13 cellular contexts compared by ENCODE assay signal in the genomic region with DNA sequence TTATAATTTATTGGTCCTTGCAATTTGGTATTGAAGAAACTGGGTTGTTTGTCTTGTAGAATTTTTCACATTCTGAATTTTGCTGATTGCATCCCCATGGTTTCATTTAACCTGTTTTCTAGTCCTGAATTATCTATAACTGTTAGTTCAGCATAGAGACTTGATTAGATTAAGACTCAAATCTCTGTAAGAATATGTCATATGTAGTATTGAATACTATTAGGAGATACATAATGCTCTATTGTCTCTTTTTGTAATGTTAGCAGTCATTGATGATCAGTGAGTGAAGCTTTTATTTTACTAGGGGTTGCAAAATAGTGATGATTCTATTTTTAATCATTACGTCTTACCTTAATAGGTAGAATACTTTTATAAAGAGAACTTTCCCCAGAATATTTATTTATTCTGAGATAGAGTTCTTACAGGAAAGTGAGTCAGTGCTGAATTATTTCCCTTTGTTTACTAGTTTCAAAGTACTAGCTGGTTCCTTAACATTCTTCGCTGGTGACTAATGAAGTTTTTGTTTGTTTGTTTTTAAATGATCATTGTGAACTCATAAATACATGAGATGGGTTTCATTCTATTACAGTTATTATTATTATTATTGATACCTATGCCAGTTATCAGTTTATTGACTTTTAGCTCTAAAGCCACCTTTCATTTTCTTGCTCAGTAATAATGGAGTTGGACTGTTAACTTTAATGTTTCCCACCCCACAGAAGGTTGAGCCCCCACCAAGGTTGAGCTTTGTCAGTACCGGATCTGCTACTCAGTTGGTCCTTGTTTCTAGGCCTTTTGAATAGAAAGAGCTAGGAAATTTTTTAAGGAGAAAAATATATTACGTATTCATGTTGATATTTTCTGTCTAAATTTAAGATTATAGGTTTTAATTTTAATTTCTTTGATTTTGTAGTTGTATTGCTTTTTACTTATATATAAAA.
DNase-seq lines count a peak whose midpoint lies in the region; ATAC-seq and TF ChIP-seq lines count a peak whose summit lies in the region.
"Had no signal": no experiment of that assay in that cellular context is flagged by ENCODE, and none has a peak within 500 bp of the region (broad histone marks: within the 10 kb centered on the region; RNA-seq: fewer than 3 reads in every experiment).

No MANE protein-coding gene starts in this region.

- peak overlapping the region; percentile 90; the same call in 1 of the 2 replicates for H4K91ac ChIP-seq in IMR-90 (ENCODE audit: insufficient read depth, low read depth, low read length)

- H3K36me3 ChIP-seq in IMR-90 (ENCODE audit: control insufficient read depth, insufficient read depth, low read length) (no peaks in the 10 kb centered on the region), mucosa of descending colon (ENCODE audit: low read depth) (no peaks in the 10 kb centered on the region)

- H2BK120ac ChIP-seq in IMR-90 (ENCODE audit: low read depth, low read length), result peak overlapping the region; percentile 85

- no peaks in the 10 kb centered on the region; the same call in 1 of the 2 replicates for H3K9me1 ChIP-seq in IMR-90 (ENCODE audit: insufficient read depth, low read length)

- 0 out of 2 replicates have a peak overlapping the region, but pooled peaks have one; percentile 63 for H3K23ac ChIP-seq in IMR-90 (ENCODE audit: low read depth, low read length)

- H3K79me1 ChIP-seq in IMR-90 (ENCODE audit: low read depth in 1 of 2, low read length in 2 of 2), result no peaks in the 10 kb centered on the region; a peak in 1 of 4 replicates

- no TSS peak for BruUV-seq in IMR-90 (replicated peaks; lab: Mats Ljungman, UMichigan)

- H3K4me1 ChIP-seq in IMR-90 (ENCODE audit: control insufficient read depth, insufficient read depth, low read length) (peaks cover 13% of the 10 kb centered on the region), mucosa of descending colon (ENCODE audit: low read depth) (no peaks in the 10 kb centered on the region)

- no peak overlapping the region for H4K5ac ChIP-seq in IMR-90 (ENCODE audit: low read depth, low read length)

- TF ChIP-seq RAD21 in IMR-90 (IDR thresholded peaks at IDR 0.05; ENCODE audit: low read length), result no peak

- in situ Hi-C loops in IMR-90 (cut with MboI; ENCODE audit: low sequenced_read_pairs), result no loop called here

- H3K56ac ChIP-seq in IMR-90 (ENCODE audit: extremely low read depth, insufficient read depth, low read length), result peak overlapping the region; percentile 65; the same call in 1 of the 2 replicates

- TF ChIP-seq CTCF in AG10803 (conservative IDR thresholded peaks at IDR 0.05; ENCODE audit: low read length) (no peak), IMR-90 (conservative IDR thresholded peaks at IDR 0.05; ENCODE audit: low read depth, low read length) (no peak), mucosa of descending colon (IDR thresholded peaks at IDR 0.05) (no peak)

- no peak overlapping the region for H2AFZ ChIP-seq in IMR-90 (replicated peaks; ENCODE audit: low read length, poor library complexity)

- peak overlapping the region; percentile 88 for H3K18ac ChIP-seq in IMR-90 (ENCODE audit: low read depth, low read length)

- ATAC-seq in IMR-90 (ENCODE audit: low read depth) (peak; percentile 31), mucosa of descending colon (no peak), GM21528 (IDR thresholded peaks at IDR 0.05; ENCODE audit: low FRiP score, unreplicated experiment) (no peak)

- H3K27ac ChIP-seq in IMR-90 (ENCODE audit: insufficient read depth, low read length), result peak overlapping the region; percentile 87

- CTCF ChIA-PET in IMR-90 (lab: Yijun Ruan, JAX), result interaction anchor here (0.6 kb wide), 1 partner anchor 33 kb away, joined by 3 read pairs; no protein-coding TSS in a partner anchor

- intact Hi-C loops in IMR-90 (cut with micrococcal nuclease), result no loop called here
- intact Hi-C loops in mucosa of descending colon (cut with DNase I, micrococcal nuclease), result no loop called here

- H4K20me1 ChIP-seq in IMR-90 (ENCODE audit: insufficient read depth, low read length), result no peaks in the 10 kb centered on the region

- H2BK15ac ChIP-seq in IMR-90 (ENCODE audit: low read depth, low read length), result peak overlapping the region; percentile 99

- no peak overlapping the region for H3K9ac ChIP-seq in IMR-90 (ENCODE audit: low read depth, low read length)

- no peaks in the 10 kb centered on the region for H3K27me3 ChIP-seq in IMR-90 (ENCODE audit: control insufficient read depth, insufficient read depth, low read length)
- H3K27me3 ChIP-seq: dorsolateral prefrontal cortex had no signal

- H3K4me3 ChIP-seq in AG10803 (ENCODE audit: low read length) (no peak overlapping the region), IMR-90 (ENCODE audit: insufficient read depth, low read depth, low read length) (no peak overlapping the region), mucosa of descending colon (no peak overlapping the region)
- H3K4me3 ChIP-seq: dorsolateral prefrontal cortex had no signal

- DNase-seq in AG10803 (ENCODE audit: low read depth) (peak; percentile 50), IMR-90 (peak; percentile 87), dedifferentiated amniotic fluid mesenchymal stem cell (ENCODE audit: extremely low spot score) (peak; percentile 67), kidney glomerular epithelial cell (lab: John Stamatoyannopoulos, UW) (peak; percentile 79), NCI-H2227 (lab: John Stamatoyannopoulos, UW; ENCODE audit: unreplicated experiment) (no peak), mucosa of descending colon (no peak), superior temporal gyrus (ENCODE audit: extremely low spot score) (no peak)
- DNase-seq: CD8-positive, alpha-beta memory T cell; dorsolateral prefrontal cortex; NCI-H524 treated with DMSO at 0.1 percent for 48 hours; stimulated activated CD4-positive, alpha-beta T cell treated with anti-CD3 and anti-CD28 coated beads, Interleukin-2, amount 100 ng/mL, for 24 hours; substantia nigra had no signal

- 0 out of 2 replicates have a peak overlapping the region, but pooled peaks have one; percentile 64 for H3K14ac ChIP-seq in IMR-90 (replicated peaks; ENCODE audit: low read depth, low read length)

- WGBS in IMR-90 (ENCODE audit: extremely low coverage in 2 of 2, insufficient read length in 1 of 2), 2 experiments, result no CpG with 5 or more reads among the region's 4 CpGs

- H3K4me2 ChIP-seq in IMR-90 (ENCODE audit: low read depth, low read length), result peak overlapping the region; percentile 50; the same call in 1 of the 2 replicates

- H2AK5ac ChIP-seq in IMR-90 (ENCODE audit: low read depth, low read length), result peak overlapping the region; percentile 80; the same call in 1 of the 2 replicates

- POLR2A ChIA-PET in IMR-90 (lab: Charles Lee; ENCODE audit: unreplicated experiment), result no interaction called here

- no peak overlapping the region for H2AK9ac ChIP-seq in IMR-90 (replicated peaks; ENCODE audit: low read depth, low read length, poor library complexity)

- peak overlapping the region; percentile 81 for H2BK20ac ChIP-seq in IMR-90 (ENCODE audit: low read depth, low read length)

- H3K9me3 ChIP-seq in IMR-90 (ENCODE audit: control insufficient read depth, insufficient read depth, low read length) (no peaks in the 10 kb centered on the region), mucosa of descending colon (no peaks in the 10 kb centered on the region)

- dilution Hi-C loops in IMR-90 (cut with HindIII; ENCODE audit: low sequenced_read_pairs, unreplicated experiment), result no loop called here

- TF ChIP-seq POLR2A in IMR-90 (IDR thresholded peaks at IDR 0.05; ENCODE audit: low read depth, low read length), result no peak

- peak overlapping the region in 1 of 2 experiments; percentile 92; a peak in 3 of 4 replicates for H4K8ac ChIP-seq in IMR-90 (ENCODE audit: low read depth in 2 of 2, low read length in 2 of 2)

- peak overlapping the region; percentile 86 for H2BK5ac ChIP-seq in IMR-90 (ENCODE audit: low read depth, low read length, poor library complexity, severe bottlenecking)

- H3K4ac ChIP-seq in IMR-90 (ENCODE audit: low read depth, low read length), result peak overlapping the region; percentile 86

TF ChIP-seq in IMR-90, 13 proteins besides CTCF, POLR2A, EP300 and RAD21:
- TF ChIP-seq MAFK (IDR thresholded peaks at IDR 0.05; ENCODE audit: low read depth, low read length) (no peak), CHD1 (IDR thresholded peaks at IDR 0.05; ENCODE audit: low read depth, low read length) (no peak), CEBPB (IDR thresholded peaks at IDR 0.05; ENCODE audit: low read depth, low read length) (peak; percentile 63; the same call in 1 of the 2 replicates), MXI1 (IDR thresholded peaks at IDR 0.05; ENCODE audit: borderline replicate concordance, low read depth, low read length) (no peak), RCOR1 (IDR thresholded peaks at IDR 0.05; ENCODE audit: insufficient replicate concordance, low read length) (no peak), SMC3 (IDR thresholded peaks at IDR 0.05; ENCODE audit: low read depth, low read length) (no peak), BHLHE40 (IDR thresholded peaks at IDR 0.05; ENCODE audit: low read depth, low read length) (no peak), NFE2L2 (IDR thresholded peaks at IDR 0.05; ENCODE audit: low read depth, low read length) (no peak), FOS (IDR thresholded peaks at IDR 0.05; ENCODE audit: low read depth, low read length) (peak; percentile 82; the same call in 1 of the 2 replicates)
- TF ChIP-seq, protein P1, sequence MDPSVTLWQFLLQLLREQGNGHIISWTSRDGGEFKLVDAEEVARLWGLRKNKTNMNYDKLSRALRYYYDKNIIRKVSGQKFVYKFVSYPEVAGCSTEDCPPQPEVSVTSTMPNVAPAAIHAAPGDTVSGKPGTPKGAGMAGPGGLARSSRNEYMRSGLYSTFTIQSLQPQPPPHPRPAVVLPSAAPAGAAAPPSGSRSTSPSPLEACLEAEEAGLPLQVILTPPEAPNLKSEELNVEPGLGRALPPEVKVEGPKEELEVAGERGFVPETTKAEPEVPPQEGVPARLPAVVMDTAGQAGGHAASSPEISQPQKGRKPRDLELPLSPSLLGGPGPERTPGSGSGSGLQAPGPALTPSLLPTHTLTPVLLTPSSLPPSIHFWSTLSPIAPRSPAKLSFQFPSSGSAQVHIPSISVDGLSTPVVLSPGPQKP (IDR thresholded peaks at IDR 0.05; ENCODE audit: borderline replicate concordance, low read depth, low read length), result no peak

Comparison
In these comparisons a context has a peak if more than half of its experiments do, and no peak if none do; other contexts are left out.
1. DNase-seq: peak in AG10803 (single experiment), IMR-90 (single experiment), dedifferentiated amniotic fluid mesenchymal stem cell (single experiment) and kidney glomerular epithelial cell (single experiment); none in NCI-H2227 (single experiment), mucosa of descending colon (0 of 3) and superior temporal gyrus (single experiment).